In the genomic region with DNA sequence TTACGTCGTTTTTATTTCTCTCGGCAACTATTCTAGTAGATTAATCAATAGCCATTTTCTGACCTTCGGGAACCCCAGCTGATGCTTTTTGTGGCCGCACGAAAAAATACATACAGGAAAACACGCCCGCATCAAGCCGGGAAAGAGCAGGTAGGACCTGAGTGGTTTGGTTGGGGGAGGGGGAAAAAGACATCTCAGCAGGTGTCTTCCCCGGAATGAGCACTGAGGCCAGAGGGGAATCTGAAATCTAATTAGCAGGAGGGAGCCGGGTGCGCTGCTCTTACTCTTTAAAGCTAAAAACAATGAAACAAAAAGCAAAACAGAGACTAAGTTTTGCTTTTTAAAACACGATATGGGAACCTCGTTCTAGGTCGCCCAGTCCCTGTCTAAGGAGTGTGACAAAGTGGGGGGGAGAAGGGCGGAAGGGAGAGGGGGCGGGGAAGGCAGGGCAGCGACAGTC, we compare ENCODE assay signal across 8 cellular contexts. TPM values are rescaled to one million over a fixed set of nuclear protein-coding genes. Genes with fewer than 3 reads are reported as not detected.
DNase-seq lines count a peak whose midpoint lies in the region; ATAC-seq and TF ChIP-seq lines count a peak whose summit lies in the region.

No MANE protein-coding gene starts in this region.

- H3K27ac ChIP-seq in cardiac muscle cell, result no peak overlapping the region
- H3K27ac ChIP-seq in WERI-Rb-1, result no peak overlapping the region
- H3K27ac ChIP-seq in thoracic aorta, result no peak overlapping the region

- no peaks in the 10 kb centered on the region for H3K9me3 ChIP-seq in cardiac muscle cell (ENCODE audit: low read depth)
- no peaks in the 10 kb centered on the region for H3K9me3 ChIP-seq in WERI-Rb-1 (ENCODE audit: severe bottlenecking)
- peaks cover 3% of the 10 kb centered on the region for H3K9me3 ChIP-seq in iPS-18c (ENCODE audit: control insufficient read depth, insufficient read depth, low read length)
- no peaks in the 10 kb centered on the region for H3K9me3 ChIP-seq in thoracic aorta

- H3K4me3 ChIP-seq in cardiac muscle cell (peak overlapping the region; percentile 25), WERI-Rb-1 (ENCODE audit: low read depth, low read length) (peak overlapping the region; percentile 43), iPS-18c (ENCODE audit: insufficient read depth, low read depth, low read length) (peak overlapping the region; percentile 77), thoracic aorta (peak overlapping the region; percentile 77)

- DNase-seq in cardiac muscle cell (ENCODE audit: low read depth in 1 of 2, low spot score in 1 of 2), result no peak
- no peak for DNase-seq in left cardiac atrium
- no peak for DNase-seq in WERI-Rb-1
- no peak for DNase-seq in thoracic aorta (ENCODE audit: low spot score)
- no peak for DNase-seq in NCI-H1417 treated with DMSO at 0.1 percent for 48 hours (lab: John Stamatoyannopoulos, UW)
- DNase-seq in NK-92 treated with Interleukin-12 subunit alpha and Interleukin-12 subunit beta, amount 100 ng/mL, for 24 hours (lab: John Stamatoyannopoulos, UW), result no peak
- no peak for DNase-seq in NCI-H446 treated with DMSO at 0.1 percent for 48 hours (lab: John Stamatoyannopoulos, UW)

- intact Hi-C loops in left cardiac atrium (cut with DNase I), result no loop called here

- ATAC-seq in left cardiac atrium, result no peak
- no peak for ATAC-seq in thoracic aorta (ENCODE audit: insufficient number of reproducible peaks, low FRiP score, low read depth)

- H3K27me3 ChIP-seq in cardiac muscle cell, result peaks cover 100% of the 10 kb centered on the region
- peaks cover 85% of the 10 kb centered on the region for H3K27me3 ChIP-seq in WERI-Rb-1 (ENCODE audit: insufficient read depth, low read depth, severe bottlenecking)
- H3K27me3 ChIP-seq in thoracic aorta (replicated peaks; ENCODE audit: insufficient read depth), result peaks cover 56% of the 10 kb centered on the region

- H3K4me1 ChIP-seq in cardiac muscle cell (ENCODE audit: low read depth) (no peaks in the 10 kb centered on the region), thoracic aorta (ENCODE audit: control insufficient read depth in 1 of 2, low read depth in 2 of 2) (peaks cover 8 to 42% of the 10 kb centered on the region in 2 donors)

- no peaks in the 10 kb centered on the region for H3K36me3 ChIP-seq in cardiac muscle cell
- H3K36me3 ChIP-seq in WERI-Rb-1, result no peaks in the 10 kb centered on the region
- H3K36me3 ChIP-seq in thoracic aorta, result no peaks in the 10 kb centered on the region

- TF ChIP-seq CTCF in cardiac muscle cell (IDR thresholded peaks at IDR 0.05; ENCODE audit: low read depth, low read length) (no peak), WERI-Rb-1 (IDR thresholded peaks at IDR 0.05; ENCODE audit: low read depth, low read length) (no peak), thoracic aorta (IDR thresholded peaks at IDR 0.05) (no peak)

RNA-seq across cellular contexts. Expression of a gene that starts 0.5 kb away (rescaled TPM):
- total RNA-seq in cardiac muscle cell, result not detected in 2 replicates
- polyA plus RNA-seq in cardiac muscle cell, result not detected in 2 replicates
- under 1 TPM; 0.18 to 0.68 TPM for total RNA-seq in left cardiac atrium
- 1 to 10 TPM in 1 of 2 donors, under 1 TPM in 1; 0.14 to 1.5 TPM for total RNA-seq in thoracic aorta

RNA-seq across cellular contexts. Expression of a gene that starts 45.6 kb away (rescaled TPM):
- total RNA-seq in cardiac muscle cell (6.0 and 8.3 TPM in 2 replicates), left cardiac atrium (1 to 10 TPM; 4.4 to 6.4 TPM), thoracic aorta (1 to 10 TPM; 1.8 to 8.3 TPM)
- polyA plus RNA-seq in cardiac muscle cell, result 6.9 and 15.0 TPM in 2 replicates

Comparison
In these comparisons a context has a peak if more than half of its experiments do, and no peak if none do; other contexts are left out.
1. H3K4me3 ChIP-seq: peak in every context shown above with its lines; median percentile 77 in iPS-18c; 77 in thoracic aorta; 43 in WERI-Rb-1; 25 in cardiac muscle cell.